8 cellular contexts compared by ENCODE assay signal in genomic region chr19:42074513-42075363, GRCh38. TPM values are rescaled to one million over a fixed set of nuclear protein-coding genes. Genes with fewer than 3 reads are reported as not detected.
A peak's percentile ranks its signal among the peaks of the same experiment; 100 is the strongest.
DNase-seq lines count a peak whose midpoint lies in the region; ATAC-seq and TF ChIP-seq lines count a peak whose summit lies in the region.

No MANE protein-coding gene starts in this region.

- no peak overlapping the region for H3K18ac ChIP-seq in IMR-90 (ENCODE audit: low read depth, low read length)

- ATAC-seq in IMR-90 (ENCODE audit: low read depth), result no peak

- in situ Hi-C loops in IMR-90 (cut with MboI; ENCODE audit: low sequenced_read_pairs), result no loop called here

- H4K20me1 ChIP-seq in IMR-90 (ENCODE audit: insufficient read depth, low read length), result peaks cover 32% of the 10 kb centered on the region

- CTCF ChIA-PET in IMR-90 (lab: Yijun Ruan, JAX), result no interaction called here

- H3K4me1 Mint-ChIP-seq in CD14-positive monocyte, result peaks cover 32% of the 10 kb centered on the region
- peaks cover 23% of the 10 kb centered on the region for H3K4me1 Mint-ChIP-seq in activated naive CD8-positive, alpha-beta T cell treated with anti-CD3 and anti-CD28 coated beads for 36 hours
- H3K4me1 Mint-ChIP-seq in immature natural killer cell, result peaks cover 37 to 41% of the 10 kb centered on the region in 2 donors
- peaks cover 44% of the 10 kb centered on the region for H3K4me1 Mint-ChIP-seq in stimulated activated naive CD8-positive, alpha-beta T cell treated with anti-CD3 and anti-CD28 coated beads, Interleukin-15, Interleukin-2, amounts not matched to agents 100 ng/mL and 50 ng/mL, for 24 hours (ENCODE audit: low read depth)

- no peak for TF ChIP-seq RAD21 in IMR-90 (IDR thresholded peaks at IDR 0.05; ENCODE audit: low read length)

- no peak overlapping the region for H2BK20ac ChIP-seq in IMR-90 (ENCODE audit: low read depth, low read length)

- H3K9me3 ChIP-seq in IMR-90 (ENCODE audit: control insufficient read depth, insufficient read depth, low read length), result no peaks in the 10 kb centered on the region

- H3K4me3 ChIP-seq in IMR-90 (ENCODE audit: insufficient read depth, low read depth, low read length), result peak overlapping the region; percentile 75

- no peak overlapping the region for H2BK15ac ChIP-seq in IMR-90 (ENCODE audit: low read depth, low read length)

- peak overlapping the region; percentile 99 for H3K23ac ChIP-seq in IMR-90 (ENCODE audit: low read depth, low read length)

- peak overlapping the region; percentile 96 for H2AK9ac ChIP-seq in IMR-90 (replicated peaks; ENCODE audit: low read depth, low read length, poor library complexity)

- peaks cover 12 to 46% of the 10 kb centered on the region in 2 experiments for H3K79me1 ChIP-seq in IMR-90 (ENCODE audit: low read depth in 1 of 2, low read length in 2 of 2)

- TF ChIP-seq CTCF in CD14-positive monocyte (IDR thresholded peaks at IDR 0.05) (no peak), IMR-90 (conservative IDR thresholded peaks at IDR 0.05; ENCODE audit: low read depth, low read length) (no peak)

- H3K9ac ChIP-seq in IMR-90 (ENCODE audit: low read depth, low read length), result peak overlapping the region; percentile 95

- peak overlapping the region; percentile 90; the same call in 1 of the 2 replicates for H3K56ac ChIP-seq in IMR-90 (ENCODE audit: extremely low read depth, insufficient read depth, low read length)

- peak overlapping the region; percentile 98 for H4K91ac ChIP-seq in IMR-90 (ENCODE audit: insufficient read depth, low read depth, low read length)

- peak overlapping the region; percentile 95 for H2AK5ac ChIP-seq in IMR-90 (ENCODE audit: low read depth, low read length)

- H3K4ac ChIP-seq in IMR-90 (ENCODE audit: low read depth, low read length), result peak overlapping the region; percentile 99

- BruUV-seq in IMR-90 (replicated peaks; lab: Mats Ljungman, UMichigan), result TSS peak; percentile 38

- peak overlapping the region; percentile 98 for H4K5ac ChIP-seq in IMR-90 (ENCODE audit: low read depth, low read length)

- intact Hi-C loops in CD14-positive monocyte (cut with micrococcal nuclease) (no loop called here), IMR-90 (cut with micrococcal nuclease) (no loop called here)

- peaks cover 13% of the 10 kb centered on the region for H3K36me3 ChIP-seq in IMR-90 (ENCODE audit: control insufficient read depth, insufficient read depth, low read length)

- H3K27me3 ChIP-seq in IMR-90 (ENCODE audit: control insufficient read depth, insufficient read depth, low read length), result peaks cover 13% of the 10 kb centered on the region

- H3K4me1 ChIP-seq in IMR-90 (ENCODE audit: control insufficient read depth, insufficient read depth, low read length), result peaks cover 9% of the 10 kb centered on the region

- dilution Hi-C loops in IMR-90 (cut with HindIII; ENCODE audit: low sequenced_read_pairs, unreplicated experiment), result no loop called here

- peak overlapping the region; percentile 100 for H3K14ac ChIP-seq in IMR-90 (replicated peaks; ENCODE audit: low read depth, low read length)

- peak overlapping the region; percentile 96 to 100 for H3K4me3 Mint-ChIP-seq in CD14-positive monocyte
- peak overlapping the region; percentile 100 for H3K4me3 Mint-ChIP-seq in activated naive CD8-positive, alpha-beta T cell treated with anti-CD3 and anti-CD28 coated beads for 36 hours
- peak overlapping the region; percentile 90 to 97 (median 96) for H3K4me3 Mint-ChIP-seq in immature natural killer cell
- H3K4me3 Mint-ChIP-seq in stimulated activated naive CD8-positive, alpha-beta T cell treated with anti-CD3 and anti-CD28 coated beads, Interleukin-15, Interleukin-2, amounts not matched to agents 100 ng/mL and 50 ng/mL, for 24 hours, result peak overlapping the region; percentile 96

- DNase-seq in CD14-positive monocyte (ENCODE audit: low spot score) (no peak), IMR-90 (no peak), immature natural killer cell (no peak), iPS-NIHi11 (ENCODE audit: low spot score) (no peak), NCI-H2171 (lab: John Stamatoyannopoulos, UW) (no peak), iPS-NIHi7 (ENCODE audit: extremely low spot score) (no peak)
- DNase-seq in activated naive CD8-positive, alpha-beta T cell treated with anti-CD3 and anti-CD28 coated beads for 36 hours, result peak; percentile 28

- H3K36me3 Mint-ChIP-seq in CD14-positive monocyte (peaks cover 17 to 18% of the 10 kb centered on the region in 2 donors), immature natural killer cell (peaks cover 0 to 5% (median 5%) of the 10 kb centered on the region in 3 donors)
- peaks cover 12% of the 10 kb centered on the region for H3K36me3 Mint-ChIP-seq in activated naive CD8-positive, alpha-beta T cell treated with anti-CD3 and anti-CD28 coated beads for 36 hours
- peaks cover 26% of the 10 kb centered on the region for H3K36me3 Mint-ChIP-seq in stimulated activated naive CD8-positive, alpha-beta T cell treated with anti-CD3 and anti-CD28 coated beads, Interleukin-15, Interleukin-2, amounts not matched to agents 100 ng/mL and 50 ng/mL, for 24 hours (ENCODE audit: low read depth)

- POLR2A ChIA-PET in IMR-90 (lab: Charles Lee; ENCODE audit: unreplicated experiment), result no interaction called here

- TF ChIP-seq POLR2A in IMR-90 (IDR thresholded peaks at IDR 0.05; ENCODE audit: low read depth, low read length), result no peak

- peak overlapping the region; percentile 94 for H2AFZ ChIP-seq in IMR-90 (replicated peaks; ENCODE audit: low read length, poor library complexity)

- WGBS in IMR-90 (ENCODE audit: extremely low coverage in 2 of 2, insufficient read length in 1 of 2), 2 experiments, result 51% methylated on average over 10 of the region's 27 CpGs; no CpG with 5 or more reads in 1 of the 2 experiments

- H4K8ac ChIP-seq in IMR-90 (ENCODE audit: low read depth in 2 of 2, low read length in 2 of 2), result peak overlapping the region; percentile 99 to 100

- H3K27ac Mint-ChIP-seq in CD14-positive monocyte (peak overlapping the region; percentile 99 to 100 (median 100)), immature natural killer cell (peak overlapping the region; percentile 99 to 100 (median 100))
- H3K27ac Mint-ChIP-seq in activated naive CD8-positive, alpha-beta T cell treated with anti-CD3 and anti-CD28 coated beads for 36 hours, result peak overlapping the region; percentile 100
- peak overlapping the region; percentile 100 for H3K27ac Mint-ChIP-seq in stimulated activated naive CD8-positive, alpha-beta T cell treated with anti-CD3 and anti-CD28 coated beads, Interleukin-15, Interleukin-2, amounts not matched to agents 100 ng/mL and 50 ng/mL, for 24 hours

- peak overlapping the region; percentile 86 for H2BK5ac ChIP-seq in IMR-90 (ENCODE audit: low read depth, low read length, poor library complexity, severe bottlenecking)

- peak overlapping the region; percentile 85 for H3K4me2 ChIP-seq in IMR-90 (ENCODE audit: low read depth, low read length)

- H3K27ac ChIP-seq in IMR-90 (ENCODE audit: insufficient read depth, low read length), result peak overlapping the region; percentile 92

- H3K9me1 ChIP-seq in IMR-90 (ENCODE audit: insufficient read depth, low read length), result peaks cover 25% of the 10 kb centered on the region

- H3K27me3 Mint-ChIP-seq in CD14-positive monocyte (ENCODE audit: low read depth in 3 of 3) (peaks cover 0 to 12% (median 11%) of the 10 kb centered on the region in 3 donors), immature natural killer cell (ENCODE audit: low read depth in 3 of 3) (peaks cover 5 to 14% (median 12%) of the 10 kb centered on the region in 3 donors)
- peaks cover 6% of the 10 kb centered on the region for H3K27me3 Mint-ChIP-seq in activated naive CD8-positive, alpha-beta T cell treated with anti-CD3 and anti-CD28 coated beads for 36 hours
- peaks cover 4% of the 10 kb centered on the region for H3K27me3 Mint-ChIP-seq in stimulated activated naive CD8-positive, alpha-beta T cell treated with anti-CD3 and anti-CD28 coated beads, Interleukin-15, Interleukin-2, amounts not matched to agents 100 ng/mL and 50 ng/mL, for 24 hours

- no peak overlapping the region for H2BK120ac ChIP-seq in IMR-90 (ENCODE audit: low read depth, low read length)

- H3K9me3 Mint-ChIP-seq in CD14-positive monocyte (peaks cover 0 to 3% (median 0%) of the 10 kb centered on the region in 7 donors), immature natural killer cell (peaks cover 0 to 2% (median 0%) of the 10 kb centered on the region in 6 donors)
- no peaks in the 10 kb centered on the region for H3K9me3 Mint-ChIP-seq in activated naive CD8-positive, alpha-beta T cell treated with anti-CD3 and anti-CD28 coated beads for 36 hours
- no peaks in the 10 kb centered on the region for H3K9me3 Mint-ChIP-seq in stimulated activated naive CD8-positive, alpha-beta T cell treated with anti-CD3 and anti-CD28 coated beads, Interleukin-15, Interleukin-2, amounts not matched to agents 100 ng/mL and 50 ng/mL, for 24 hours

TF ChIP-seq in IMR-90, 13 proteins besides CTCF, POLR2A, EP300 and RAD21 (continues in another document):
- no peak for TF ChIP-seq RFX5 (IDR thresholded peaks at IDR 0.05; ENCODE audit: low read depth, low read length)

RNA-seq across cellular contexts. Expression of gene ZNF574, which starts 1.2 kb away (rescaled TPM):
- polyA plus RNA-seq in CD14-positive monocyte, result 1 to 10 TPM; 3.3 to 4.9 TPM
- 8.1 and 10.0 TPM in 2 replicates for total RNA-seq in IMR-90 (2012; rRNA removed)
- polyA plus RNA-seq in IMR-90 (2012; rRNA removed), result 12.7 and 14.1 TPM in 2 replicates
- 4.9 and 11.7 TPM in 2 replicates for polyA plus RNA-seq in IMR-90 (2012; cell fraction: cytosol; rRNA removed)
- polyA plus RNA-seq in IMR-90 (2012; cell fraction: nucleus; rRNA removed; ENCODE audit: low replicate concordance), result 4.1 and 12.6 TPM in 2 replicates
- 10 to 100 TPM; 15.5 to 16.0 TPM for total RNA-seq in activated naive CD8-positive, alpha-beta T cell treated with anti-CD3 and anti-CD28 coated beads for 36 hours
- polyA plus RNA-seq in immature natural killer cell, result 10 to 100 TPM; 12.4 to 29.6 (median 20.3) TPM

RNA-seq across cellular contexts. Expression of gene GRIK5, which starts 4.7 kb away (rescaled TPM):
- under 1 TPM in 1 of 2 donors, not detected in 1; 0.12 TPM for polyA plus RNA-seq in CD14-positive monocyte
- total RNA-seq in IMR-90 (2012; rRNA removed), result not detected in 2 replicates
- polyA plus RNA-seq in IMR-90 (2012; rRNA removed), result 0.07 and 0.10 TPM in 2 replicates
- polyA plus RNA-seq in IMR-90 (2012; cell fraction: cytosol; rRNA removed), result 0.12 TPM in 1 of 2 replicates, not detected in the other
- 0.57 and 1.1 TPM in 2 replicates for polyA plus RNA-seq in IMR-90 (2012; cell fraction: nucleus; rRNA removed; ENCODE audit: low replicate concordance)
- under 1 TPM; 0.58 to 0.74 TPM for total RNA-seq in activated naive CD8-positive, alpha-beta T cell treated with anti-CD3 and anti-CD28 coated beads for 36 hours
- polyA plus RNA-seq in immature natural killer cell, result not detected

RNA-seq across cellular contexts. Expression of gene POU2F2, which starts 57.5 kb away (rescaled TPM):
- 10 to 100 TPM; 20.0 to 28.2 TPM for polyA plus RNA-seq in CD14-positive monocyte
- 0.54 and 0.56 TPM in 2 replicates for total RNA-seq in IMR-90 (2012; rRNA removed)
- 5.0 and 6.6 TPM in 2 replicates for polyA plus RNA-seq in IMR-90 (2012; rRNA removed)
- polyA plus RNA-seq in IMR-90 (2012; cell fraction: cytosol; rRNA removed), result 1.8 and 5.3 TPM in 2 replicates
- polyA plus RNA-seq in IMR-90 (2012; cell fraction: nucleus; rRNA removed; ENCODE audit: low replicate concordance), result 11.7 and 16.9 TPM in 2 replicates
- 10 to 100 TPM; 50.8 to 52.2 TPM for total RNA-seq in activated naive CD8-positive, alpha-beta T cell treated with anti-CD3 and anti-CD28 coated beads for 36 hours
- polyA plus RNA-seq in immature natural killer cell, result 10 to 100 TPM in 1 of 3 donors, 1 to 10 TPM in 2; 2.0 to 10.3 (median 2.1) TPM
